13 cellular contexts compared by ENCODE assay signal in genomic region chr5:174720612-174721521, GRCh38. TPM values are rescaled to one million over a fixed set of nuclear protein-coding genes. Genes with fewer than 3 reads are reported as not detected.
DNase-seq lines count a peak whose midpoint lies in the region; ATAC-seq and TF ChIP-seq lines count a peak whose summit lies in the region.
"Had no signal": no experiment of that assay in that cellular context is flagged by ENCODE, and none has a peak within 500 bp of the region (broad histone marks: within the 10 kb centered on the region; RNA-seq: fewer than 3 reads in every experiment).

No MANE protein-coding gene starts in this region.

- peaks cover 86% of the 10 kb centered on the region for H3K27me3 Mint-ChIP-seq in T-helper 17 cell

- H3K9ac ChIP-seq in iPS-15b (ENCODE audit: low read depth, low read length): no peak overlapping the region
- no peak overlapping the region for H3K9ac ChIP-seq in skeletal muscle satellite cell (ENCODE audit: low read depth, low read length)

- no peak for TF ChIP-seq POLR2A in lower leg skin (IDR thresholded peaks at IDR 0.05)

- H3K27ac Mint-ChIP-seq in T-helper 17 cell: no peak overlapping the region
- H3K27ac Mint-ChIP-seq: activated CD8-positive, alpha-beta T cell treated with anti-CD3 and anti-CD28 coated beads, Interleukin-2, amount 10 ng/mL, durations not matched to agents 7 days and 5 days; memory B cell; stimulated activated memory B cell treated with anti-CD40 and anti-IgM and Interleukin-4, amounts not matched to agents 10 μg/mL and 1 μg/mL and 100 μg/mL, for 72 hours; T-cell had no signal

- no peak for ATAC-seq in T-helper 17 cell
- no peak for ATAC-seq in GM18909 (IDR thresholded peaks at IDR 0.05; ENCODE audit: poor library complexity, unreplicated experiment)
- ATAC-seq: activated CD8-positive, alpha-beta T cell treated with anti-CD3 and anti-CD28 coated beads, Interleukin-2, amount 10 ng/mL, durations not matched to agents 7 days and 5 days; stimulated activated memory B cell treated with anti-CD40 and anti-IgM and Interleukin-4, amounts not matched to agents 10 μg/mL and 1 μg/mL and 100 μg/mL, for 72 hours; T-cell had no signal

- peak overlapping the region; percentile 52 for H3K4me3 ChIP-seq in iPS-15b (ENCODE audit: low read depth, low read length)
- peak overlapping the region; percentile 55 for H3K4me3 ChIP-seq in skeletal muscle satellite cell (ENCODE audit: low read length)
- no peak overlapping the region for H3K4me3 ChIP-seq in lower leg skin (ENCODE audit: low read depth, poor library complexity, severe bottlenecking)

- peaks cover 7% of the 10 kb centered on the region for H3K4me1 Mint-ChIP-seq in T-helper 17 cell

- 4 to 6% methylated on average over 51 to 53 of the region's 75 CpGs for WGBS in lower leg skin, 2 donors

- H3K36me3 Mint-ChIP-seq in T-helper 17 cell (ENCODE audit: low read depth): peaks cover 3% of the 10 kb centered on the region
- H3K36me3 Mint-ChIP-seq: memory B cell; stimulated activated memory B cell treated with anti-CD40 and anti-IgM and Interleukin-4, amounts not matched to agents 10 μg/mL and 1 μg/mL and 100 μg/mL, for 72 hours; T-cell had no signal

- TF ChIP-seq CTCF in lower leg skin (IDR thresholded peaks at IDR 0.05): no peak

- H3K36me3 ChIP-seq in iPS-15b (ENCODE audit: control insufficient read depth, insufficient read depth, low read length) (no peaks in the 10 kb centered on the region), skeletal muscle satellite cell (ENCODE audit: insufficient read depth, low read length) (no peaks in the 10 kb centered on the region)

- POLR2A ChIA-PET in HEK293T (lab: Yijun Ruan, JAX): interaction anchor here (0.7 to 1.7 kb wide), 5 partner anchors 10 to 337 kb away, joined by 3 to 4 read pairs (median 3); no protein-coding TSS in a partner anchor

- peaks cover 25% of the 10 kb centered on the region for H3K4me1 ChIP-seq in iPS-15b (ENCODE audit: control insufficient read depth, insufficient read depth, low read length)
- peaks cover 12% of the 10 kb centered on the region for H3K4me1 ChIP-seq in skeletal muscle satellite cell (ENCODE audit: control insufficient read depth, insufficient read depth, low read length)

- DNase-seq in HEK293T (ENCODE audit: extremely low spot score): peak; percentile 79
- no peak for DNase-seq in T-helper 17 cell
- no peak for DNase-seq in lower leg skin (ENCODE audit: low spot score in 2 of 2)
- no peak for DNase-seq in kidney tubule cell (ENCODE audit: low spot score)
- DNase-seq: activated CD8-positive, alpha-beta T cell treated with anti-CD3 and anti-CD28 coated beads, Interleukin-2, amount 10 ng/mL, durations not matched to agents 7 days and 5 days; amniotic stem cell; NCI-H510A treated with DMSO at 0.1 percent for 48 hours; T-cell had no signal

- H3K4me2 ChIP-seq in skeletal muscle satellite cell (ENCODE audit: low read length): peak overlapping the region; percentile 65

- H3K4me3 Mint-ChIP-seq in T-helper 17 cell: peak overlapping the region; percentile 77
- H3K4me3 Mint-ChIP-seq: activated CD8-positive, alpha-beta T cell treated with anti-CD3 and anti-CD28 coated beads, Interleukin-2, amount 10 ng/mL, durations not matched to agents 7 days and 5 days; memory B cell; stimulated activated memory B cell treated with anti-CD40 and anti-IgM and Interleukin-4, amounts not matched to agents 10 μg/mL and 1 μg/mL and 100 μg/mL, for 72 hours had no signal

- intact Hi-C loops in lower leg skin (cut with DNase I; ENCODE audit: low total_unique reads): no loop called here

- H3K27me3 ChIP-seq in iPS-15b (ENCODE audit: control insufficient read depth, insufficient read depth, low read length): peaks cover 87% of the 10 kb centered on the region
- peaks cover 60% of the 10 kb centered on the region for H3K27me3 ChIP-seq in skeletal muscle satellite cell (ENCODE audit: control insufficient read depth, insufficient read depth, low read length)

- CTCF ChIA-PET in HEK293T (lab: Yijun Ruan, JAX): interaction anchor here (1.2 kb wide), 1 partner anchor 139 kb away, joined by 5 read pairs; no protein-coding TSS in a partner anchor

- H3K9me3 ChIP-seq in T-helper 17 cell (ENCODE audit: control insufficient read depth, low read length, poor library complexity, severe bottlenecking) (no peaks in the 10 kb centered on the region), iPS-15b (ENCODE audit: control insufficient read depth, insufficient read depth, low read length) (no peaks in the 10 kb centered on the region), skeletal muscle satellite cell (replicated peaks; ENCODE audit: low read length) (no peaks in the 10 kb centered on the region)

TF ChIP-seq in HEK293T, 16 proteins besides CTCF, POLR2A, EP300 and RAD21:
- TF ChIP-seq FOXK2 (IDR thresholded peaks at IDR 0.05) (no peak), HDGF (IDR thresholded peaks at IDR 0.05; ENCODE audit: borderline replicate concordance) (no peak), ARNT (IDR thresholded peaks at IDR 0.05) (no peak), L3MBTL2 (conservative IDR thresholded peaks at IDR 0.05) (no peak), SUZ12 (IDR thresholded peaks at IDR 0.05) (no peak), ELF4 (IDR thresholded peaks at IDR 0.05) (no peak), FOXA1 (IDR thresholded peaks at IDR 0.05) (no peak), SP1 (IDR thresholded peaks at IDR 0.05) (no peak), LEF1 (IDR thresholded peaks at IDR 0.05; ENCODE audit: borderline replicate concordance) (no peak), TARDBP (IDR thresholded peaks at IDR 0.05) (no peak), NFRKB (IDR thresholded peaks at IDR 0.05) (no peak), CTBP1 (IDR thresholded peaks at IDR 0.05; ENCODE audit: borderline replicate concordance) (no peak), BHLHE40 (IDR thresholded peaks at IDR 0.05; ENCODE audit: borderline replicate concordance) (no peak), ZNF384 (IDR thresholded peaks at IDR 0.05) (no peak), FOXM1 (IDR thresholded peaks at IDR 0.05; ENCODE audit: borderline replicate concordance) (no peak)
- TF ChIP-seq, protein P1, sequence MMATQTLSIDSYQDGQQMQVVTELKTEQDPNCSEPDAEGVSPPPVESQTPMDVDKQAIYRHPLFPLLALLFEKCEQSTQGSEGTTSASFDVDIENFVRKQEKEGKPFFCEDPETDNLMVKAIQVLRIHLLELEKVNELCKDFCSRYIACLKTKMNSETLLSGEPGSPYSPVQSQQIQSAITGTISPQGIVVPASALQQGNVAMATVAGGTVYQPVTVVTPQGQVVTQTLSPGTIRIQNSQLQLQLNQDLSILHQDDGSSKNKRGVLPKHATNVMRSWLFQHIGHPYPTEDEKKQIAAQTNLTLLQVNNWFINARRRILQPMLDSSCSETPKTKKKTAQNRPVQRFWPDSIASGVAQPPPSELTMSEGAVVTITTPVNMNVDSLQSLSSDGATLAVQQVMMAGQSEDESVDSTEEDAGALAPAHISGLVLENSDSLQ (IDR thresholded peaks at IDR 0.05): no peak

RNA-seq across cellular contexts. Expression of gene MSX2, which starts 3.5 kb away (rescaled TPM):
- total RNA-seq in T-helper 17 cell (under 1 TPM in 1 of 2 donors, not detected in 1; 0.12 TPM), lower leg skin (1 to 10 TPM; 5.4 to 7.9 (median 6.3) TPM)
- total RNA-seq in skeletal muscle satellite cell (2012; rRNA removed): 0.76 and 1.1 TPM in 2 replicates
- total RNA-seq: activated CD8-positive, alpha-beta T cell treated with anti-CD3 and anti-CD28 coated beads, Interleukin-2, amount 10 ng/mL, durations not matched to agents 7 days and 5 days; T-cell had no signal

Comparison
In these comparisons a context has a peak if more than half of its experiments do, and no peak if none do; other contexts are left out.
1. RNA of gene MSX2, which starts 3.5 kb away (total RNA-seq): 5.4 to 7.9 TPM in lower leg skin; 0.12 TPM in T-helper 17 cell; every median in the first group is over 4 times any median in the second.